ENCODE assay signal across 18 cellular contexts in genomic region chr10:87518937-87519336, GRCh38. TPM values are rescaled to one million over a fixed set of nuclear protein-coding genes. Genes with fewer than 3 reads are reported as not detected.
DNase-seq lines count a peak whose midpoint lies in the region; ATAC-seq, FAIRE-seq and TF ChIP-seq lines count a peak whose summit lies in the region.
"Had no signal": no experiment of that assay in that cellular context is flagged by ENCODE, and none has a peak within 500 bp of the region (broad histone marks: within the 10 kb centered on the region; RNA-seq: fewer than 3 reads in every experiment).

No MANE protein-coding gene starts in this region.

- H3K9ac ChIP-seq in MM.1S (ENCODE audit: low read length) = no peak overlapping the region
- no peak overlapping the region for H3K9ac ChIP-seq in GM12878 (ENCODE audit: control insufficient read depth, insufficient read depth, low read length)
- H3K9ac ChIP-seq in neural progenitor cell = no peak overlapping the region

- DNase-seq in MM.1S = no peak
- DNase-seq in GM12878 (ENCODE audit: low read depth, low spot score) = no peak
- DNase-seq in left colon = no peak
- DNase-seq in left ventricle myocardium superior = no peak
- no peak for DNase-seq in neural progenitor cell (ENCODE audit: low spot score)
- no peak for DNase-seq in activated effector memory CD4-positive, alpha-beta T cell treated with anti-CD3 and anti-CD28 coated beads, Interleukin-2, amount 50 U/mL, for 16 hours
- DNase-seq: C1 segment of cervical spinal cord; Caco-2; CD4-positive, CD25-positive, alpha-beta regulatory T cell; CD8-positive, alpha-beta T cell; DMS153; DND-41; HFFc6 had no signal

- H3K79me2 ChIP-seq in MM.1S (ENCODE audit: low read length) (peaks cover 12% of the 10 kb centered on the region; the same call in 1 of the 2 replicates), GM12878 (ENCODE audit: control insufficient read depth, insufficient read depth, low read length) (no peaks in the 10 kb centered on the region), neural progenitor cell (ENCODE audit: low read depth) (no peaks in the 10 kb centered on the region)

- H3F3A ChIP-seq in MM.1S (ENCODE audit: insufficient read depth, low read length) (peaks cover 8% of the 10 kb centered on the region; the same call in 1 of the 2 replicates), neural progenitor cell (ENCODE audit: low read depth) (no peaks in the 10 kb centered on the region)

- H3K27me3 ChIP-seq in MM.1S (replicated peaks; ENCODE audit: insufficient read depth, low read length) = no peaks in the 10 kb centered on the region
- no peaks in the 10 kb centered on the region for H3K27me3 ChIP-seq in GM12878 (replicated peaks in 1 of 2; ENCODE audit: control insufficient read depth in 2 of 2, insufficient read depth in 2 of 2, low read length in 1 of 2)
- H3K27me3 ChIP-seq in neural progenitor cell = no peaks in the 10 kb centered on the region

- TF ChIP-seq POLR2A in GM12878 (IDR thresholded peaks at IDR 0.05; ENCODE audit: low read depth, low read length) = no peak

- peak overlapping the region; percentile 31; the same call in 1 of the 2 replicates for H3K27ac ChIP-seq in MM.1S (ENCODE audit: low read length)
- H3K27ac ChIP-seq in GM12878 (ENCODE audit: control insufficient read depth, insufficient read depth) = no peak overlapping the region
- H3K27ac ChIP-seq in neural progenitor cell = no peak overlapping the region

- H3K4me3 Mint-ChIP-seq in stimulated activated memory B cell treated with anti-CD40 and anti-IgM and Interleukin-4, amounts not matched to agents 10 μg/mL and 1 μg/mL and 100 μg/mL, for 72 hours = no peak overlapping the region
- no peak overlapping the region for H3K4me3 Mint-ChIP-seq in neural progenitor cell
- H3K4me3 Mint-ChIP-seq: CD4-positive, CD25-positive, alpha-beta regulatory T cell; CD8-positive, alpha-beta T cell; GM23338; HFFc6 had no signal

- in situ Hi-C loops in GM12878 (cut with MboI) = no loop called here

- WGBS in GM12878 (ENCODE audit: insufficient coverage, insufficient replicate concordance, low lambda C conversion rate, missing lambda C conversion rate) = 100% methylated on average over 3 of the region's 3 CpGs

- SMC1A ChIA-PET in GM12878 (lab: Charles Lee; ENCODE audit: uncharacterized antibody, unreplicated experiment) = interaction anchor here (1.0 to 1.5 kb wide), 3 partner anchors 14 to 19 kb away, joined by 3 to 4 read pairs (median 3); no protein-coding TSS in a partner anchor

- H3K4me2 ChIP-seq in MM.1S (ENCODE audit: low read depth, low read length) = peak overlapping the region; percentile 14; the same call in 1 of the 2 replicates
- peak overlapping the region; percentile 38; the same call in 1 of the 2 replicates for H3K4me2 ChIP-seq in GM12878 (ENCODE audit: control insufficient read depth, insufficient read depth)
- no peak overlapping the region for H3K4me2 ChIP-seq in neural progenitor cell
- H3K4me2 ChIP-seq: GM23338 had no signal

- peaks cover 6% of the 10 kb centered on the region for H3K9me3 Mint-ChIP-seq in stimulated activated memory B cell treated with anti-CD40 and anti-IgM and Interleukin-4, amounts not matched to agents 10 μg/mL and 1 μg/mL and 100 μg/mL, for 72 hours
- H3K9me3 Mint-ChIP-seq in neural progenitor cell = no peaks in the 10 kb centered on the region
- H3K9me3 Mint-ChIP-seq: GM23338, HFFc6 had no signal

- no peaks in the 10 kb centered on the region for H3K27me3 Mint-ChIP-seq in stimulated activated memory B cell treated with anti-CD40 and anti-IgM and Interleukin-4, amounts not matched to agents 10 μg/mL and 1 μg/mL and 100 μg/mL, for 72 hours
- peaks cover 3% of the 10 kb centered on the region for H3K27me3 Mint-ChIP-seq in neural progenitor cell (ENCODE audit: insufficient read depth, low read depth)
- H3K27me3 Mint-ChIP-seq: CD4-positive, CD25-positive, alpha-beta regulatory T cell had no signal

- peak overlapping the region; percentile 28 for H3K27ac Mint-ChIP-seq in stimulated activated memory B cell treated with anti-CD40 and anti-IgM and Interleukin-4, amounts not matched to agents 10 μg/mL and 1 μg/mL and 100 μg/mL, for 72 hours
- no peak overlapping the region for H3K27ac Mint-ChIP-seq in neural progenitor cell
- H3K27ac Mint-ChIP-seq: CD4-positive, CD25-positive, alpha-beta regulatory T cell; CD8-positive, alpha-beta T cell; GM23338; HFFc6 had no signal

- POLR2A ChIA-PET in GM12878 (lab: Charles Lee) = no interaction called here

- no peak for TF ChIP-seq CTCF in MM.1S (IDR thresholded peaks at IDR 0.05; ENCODE audit: low read length)
- TF ChIP-seq CTCF in GM12878 (IDR thresholded peaks at IDR 0.05 in 2 of 3, conservative IDR thresholded peaks at IDR 0.05 in 1 of 3; ENCODE audit: control insufficient read depth in 2 of 3, extremely low read depth in 1 of 3, insufficient read depth in 1 of 3, low read depth in 3 of 3, low read length in 3 of 3) = no peak
- no peak for TF ChIP-seq CTCF in neural progenitor cell (IDR thresholded peaks at IDR 0.05)

- H3K4me3 ChIP-seq in MM.1S (ENCODE audit: low read length) (no peak overlapping the region), GM12878 (no peak overlapping the region), neural progenitor cell (no peak overlapping the region)
- H3K4me3 ChIP-seq: GM23338, HAP-1 had no signal

- no peak overlapping the region for H2AFZ ChIP-seq in MM.1S (ENCODE audit: low read length)
- no peak overlapping the region for H2AFZ ChIP-seq in GM12878 (ENCODE audit: control insufficient read depth, low read depth, low read length)
- no peak overlapping the region for H2AFZ ChIP-seq in neural progenitor cell (replicated peaks)
- H2AFZ ChIP-seq: GM23338 had no signal

- TF ChIP-seq EP300 in GM12878 (IDR thresholded peaks at IDR 0.05; ENCODE audit: borderline replicate concordance in 1 of 2, control insufficient read depth in 1 of 2, low read depth in 2 of 2, low read length in 2 of 2) = no peak

- no peak for TF ChIP-seq RAD21 in GM12878 (IDR thresholded peaks at IDR 0.05; ENCODE audit: insufficient read depth, low read depth, low read length)

- H3K9me3 ChIP-seq in MM.1S (replicated peaks; ENCODE audit: insufficient read depth, low read length) = no peaks in the 10 kb centered on the region
- no peaks in the 10 kb centered on the region for H3K9me3 ChIP-seq in GM12878 (replicated peaks; ENCODE audit: control insufficient read depth, insufficient read depth, low read length)
- H3K9me3 ChIP-seq in neural progenitor cell (ENCODE audit: low read depth) = no peaks in the 10 kb centered on the region
- H3K9me3 ChIP-seq: Caco-2, HAP-1 had no signal

- H3K36me3 ChIP-seq in MM.1S (replicated peaks; ENCODE audit: insufficient read depth, low read length) (peaks cover 7% of the 10 kb centered on the region), GM12878 (ENCODE audit: control insufficient read depth in 2 of 2, insufficient read depth in 2 of 2, low read length in 1 of 2) (no peaks in the 10 kb centered on the region; a peak in 1 of 4 replicates), neural progenitor cell (peaks cover 28% of the 10 kb centered on the region)

- H3K4me1 ChIP-seq in MM.1S (ENCODE audit: low read length) (peaks cover 16% of the 10 kb centered on the region), GM12878 (ENCODE audit: control insufficient read depth, insufficient read depth, low read length) (peaks cover 12% of the 10 kb centered on the region), neural progenitor cell (no peaks in the 10 kb centered on the region)
- H3K4me1 ChIP-seq: Caco-2, HAP-1 had no signal

- CTCF ChIA-PET in GM12878 (lab: Yijun Ruan, JAX) = interaction anchor here (0.9 to 2.6 kb wide), 3 partner anchors 12 to 15 kb away, joined by 4 to 9 read pairs (median 5); no protein-coding TSS in a partner anchor

- ATAC-seq in GM12878 (no peak), left colon (peak; percentile 83), left ventricle myocardium superior (no peak), HG03521 (IDR thresholded peaks at IDR 0.05; ENCODE audit: unreplicated experiment) (no peak)
- ATAC-seq in stimulated activated memory B cell treated with anti-CD40 and anti-IgM and Interleukin-4, amounts not matched to agents 10 μg/mL and 1 μg/mL and 100 μg/mL, for 72 hours = no peak
- ATAC-seq: CD8-positive, alpha-beta T cell; GM23338 had no signal

- no TSS peak for BruUV-seq in GM12878 (replicated peaks; lab: Mats Ljungman, UMichigan)

- H3K9me2 ChIP-seq in MM.1S (replicated peaks; ENCODE audit: insufficient read depth, low read length) = no peaks in the 10 kb centered on the region

- H4K20me1 ChIP-seq in MM.1S (ENCODE audit: insufficient read depth, low read length) (no peaks in the 10 kb centered on the region), GM12878 (ENCODE audit: control insufficient read depth, insufficient read depth) (no peaks in the 10 kb centered on the region), neural progenitor cell (ENCODE audit: low read depth) (peaks cover 3% of the 10 kb centered on the region)

- RAD21 ChIA-PET in GM12878 (lab: Charles Lee; ENCODE audit: unreplicated experiment) = no interaction called here

- no peak for FAIRE-seq in GM12878 (lab: Jason Lieb, UNC)
- FAIRE-seq: G401.6 had no signal

- H3K36me3 Mint-ChIP-seq in stimulated activated memory B cell treated with anti-CD40 and anti-IgM and Interleukin-4, amounts not matched to agents 10 μg/mL and 1 μg/mL and 100 μg/mL, for 72 hours = peaks cover 58% of the 10 kb centered on the region
- peaks cover 30% of the 10 kb centered on the region for H3K36me3 Mint-ChIP-seq in neural progenitor cell

- intact Hi-C loops in GM12878 (cut with micrococcal nuclease; ENCODE audit: unreplicated experiment) (no loop called here), left colon (cut with DNase I, micrococcal nuclease) (no loop called here), left ventricle myocardium superior (cut with micrococcal nuclease) (no loop called here)

- peaks cover 8% of the 10 kb centered on the region for H3K4me1 Mint-ChIP-seq in stimulated activated memory B cell treated with anti-CD40 and anti-IgM and Interleukin-4, amounts not matched to agents 10 μg/mL and 1 μg/mL and 100 μg/mL, for 72 hours
- H3K4me1 Mint-ChIP-seq in neural progenitor cell = no peaks in the 10 kb centered on the region
- H3K4me1 Mint-ChIP-seq: GM23338 had no signal

RNA-seq across cellular contexts. Expression of gene MINPP1, which starts 14.2 kb away (rescaled TPM):
- total RNA-seq in GM12878 (2013; cell fraction: nucleolus; rRNA removed) = 22.4 and 23.5 TPM in 2 replicates
- 11.2 and 12.6 TPM in 2 replicates for total RNA-seq in GM12878 (2014; rRNA removed)
- 7.8 and 8.7 TPM in 2 replicates for total RNA-seq in GM12878 (2014; rRNA removed; fragmentation: Illumina TruSeq; extraction: Trizol)
- total RNA-seq in GM12878 (2021) = 12.7 and 14.5 TPM in 2 replicates
- polyA plus RNA-seq in GM12878 (2011; ENCODE audit: low read depth) = 2.2 TPM
- polyA plus RNA-seq in GM12878 (2011; rRNA removed) = 9.4 and 10.1 TPM in 2 replicates
- 3.5 and 5.4 TPM in 2 replicates for polyA plus RNA-seq in GM12878 (2011; cell fraction: cytosol; rRNA removed)
- 4.8 and 6.8 TPM in 2 replicates for polyA plus RNA-seq in GM12878 (2011; cell fraction: nucleus; rRNA removed)
- polyA plus RNA-seq in GM12878 (2012) = 5.6 and 7.6 TPM in 2 replicates
- polyA plus RNA-seq in GM12878 (2014; fragmentation: Illumina TruSeq; extraction: Trizol) = 11.4 and 12.7 TPM in 2 replicates
- polyA plus RNA-seq in GM12878 (2014; fragmentation: Nextera tagmentation; extraction: Ambion mirVana) = 1 to 10 TPM; 3.9 to 5.4 TPM
- polyA plus RNA-seq in GM12878 (2014; rRNA removed) = 7.5 and 8.2 TPM in 2 replicates
- polyA plus RNA-seq in GM12878 (2016; fragmentation: Nextera tagmentation; extraction: Ambion mirVana) = 10 to 100 TPM; 25.2 to 29.2 TPM
- polyA minus RNA-seq in GM12878 (2011; rRNA and poly(A)+ RNA removed) = 3.9 and 5.4 TPM in 2 replicates
- polyA minus RNA-seq in GM12878 (2011; cell fraction: cytosol; rRNA and poly(A)+ RNA removed) = 2.9 and 4.0 TPM in 2 replicates
- polyA minus RNA-seq in GM12878 (2011; cell fraction: nucleus; rRNA and poly(A)+ RNA removed) = 7.5 and 13.5 TPM in 2 replicates
- total RNA-seq in left colon = 10 to 100 TPM; 28.2 to 34.3 TPM
- 5.0 TPM for total RNA-seq in left ventricle myocardium superior
- total RNA-seq in neural progenitor cell (ENCODE audit: low replicate concordance) = 52.9 and 64.2 TPM in 2 replicates
